ENCODE assay signal across 1 cellular context in the genomic region with DNA sequence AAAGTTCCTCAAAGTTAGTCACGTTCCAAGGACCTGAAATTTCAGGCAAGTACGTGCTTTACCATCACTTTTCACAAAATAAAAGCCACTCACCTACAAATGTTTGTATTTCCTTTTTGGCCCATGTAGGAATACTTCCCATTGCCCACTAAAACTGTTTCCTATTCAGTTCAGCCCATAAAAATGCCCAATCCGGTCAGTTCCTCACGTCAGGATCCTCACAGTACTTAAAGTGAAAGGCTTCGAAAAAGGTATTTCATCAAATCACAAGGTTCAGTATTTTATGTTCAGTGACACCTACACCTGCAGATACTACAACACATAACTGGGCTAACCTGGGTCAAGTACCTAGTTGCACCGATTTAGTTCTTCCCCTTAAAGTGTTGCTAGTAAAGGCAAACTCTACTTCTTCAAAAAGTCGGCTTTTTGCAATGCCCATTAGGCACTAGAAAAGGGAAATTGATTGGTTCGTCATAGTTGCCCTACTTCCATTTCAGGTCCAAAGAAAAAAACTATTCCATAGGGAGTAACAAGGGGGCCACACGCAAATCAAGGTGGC.
TF ChIP-seq lines count a peak whose summit lies in the region.

No MANE protein-coding gene starts in this region.

TF ChIP-seq in SK-N-SH treated with all-trans-retinoic acid at 6 μM for 48 hours, 23 proteins besides CTCF, POLR2A, EP300 and RAD21 (continued from another document):
- TF ChIP-seq ARNTL (CRISPR knock-in tag; IDR thresholded peaks at IDR 0.05; ENCODE audit: borderline replicate concordance, low read depth) (no peak), ZFP30 (CRISPR knock-in tag; IDR thresholded peaks at IDR 0.05) (no peak), ESRRG (CRISPR knock-in tag; IDR thresholded peaks at IDR 0.05) (no peak), SNAI2 (CRISPR knock-in tag; IDR thresholded peaks at IDR 0.05) (no peak), ZNF8 (CRISPR knock-in tag; IDR thresholded peaks at IDR 0.05) (no peak), CSDC2 (CRISPR knock-in tag; IDR thresholded peaks at IDR 0.05) (no peak), TCF4 (CRISPR knock-in tag; IDR thresholded peaks at IDR 0.05; ENCODE audit: borderline replicate concordance) (no peak), ZFP3 (CRISPR knock-in tag; IDR thresholded peaks at IDR 0.05) (no peak), POU6F1 (CRISPR knock-in tag; IDR thresholded peaks at IDR 0.05; ENCODE audit: borderline replicate concordance, low read depth) (no peak), PPARA (CRISPR knock-in tag; IDR thresholded peaks at IDR 0.05; ENCODE audit: borderline replicate concordance) (no peak)
